In the genomic region with DNA sequence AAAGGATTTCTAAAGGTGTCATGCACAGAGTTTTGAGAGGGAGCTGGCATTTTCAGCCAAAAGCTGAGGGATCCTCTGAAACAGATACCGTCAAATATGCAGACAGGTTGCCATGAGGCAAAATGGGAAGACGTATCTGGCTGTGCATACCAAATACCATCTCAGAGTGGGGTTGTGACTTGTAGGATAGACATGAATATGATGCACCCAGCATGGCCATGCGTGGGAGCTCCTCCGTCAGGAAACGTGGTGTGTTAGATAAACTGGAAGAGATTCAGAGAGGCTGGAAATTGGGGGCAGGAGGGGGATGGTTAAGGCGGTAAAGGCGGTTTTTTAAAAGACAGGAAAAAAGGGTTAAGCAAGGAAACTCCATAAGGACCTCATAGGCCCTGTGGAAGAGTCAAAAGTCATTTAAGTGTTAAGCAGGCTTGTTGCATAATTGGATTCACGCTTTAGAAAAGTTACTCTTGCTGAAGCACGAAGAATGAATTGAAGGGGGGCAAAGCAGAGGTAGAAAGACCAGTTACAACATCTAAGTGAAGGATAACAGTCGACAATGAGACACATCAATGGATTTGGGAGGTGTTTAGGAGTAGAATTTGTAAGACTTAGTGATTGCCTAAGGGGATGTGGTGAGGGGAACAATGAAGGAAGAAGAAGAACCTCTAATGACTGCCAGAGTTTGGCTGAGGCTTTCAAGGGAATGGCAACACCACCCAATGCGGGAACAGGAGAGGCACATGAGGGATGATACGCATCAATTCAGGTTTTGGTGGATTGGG, we compare ENCODE assay signal across 1 cellular context.
TF ChIP-seq lines count a peak whose summit lies in the region.

No MANE protein-coding gene starts in this region.

TF ChIP-seq in GM23338, 12 proteins besides CTCF, POLR2A, EP300 and RAD21 (continued from another document):
- TF ChIP-seq ZNF114 (CRISPR knock-in tag; IDR thresholded peaks at IDR 0.05) (no peak), JUNB (IDR thresholded peaks at IDR 0.05; ENCODE audit: unreplicated experiment) (no peak)
- TF ChIP-seq, protein P1, sequence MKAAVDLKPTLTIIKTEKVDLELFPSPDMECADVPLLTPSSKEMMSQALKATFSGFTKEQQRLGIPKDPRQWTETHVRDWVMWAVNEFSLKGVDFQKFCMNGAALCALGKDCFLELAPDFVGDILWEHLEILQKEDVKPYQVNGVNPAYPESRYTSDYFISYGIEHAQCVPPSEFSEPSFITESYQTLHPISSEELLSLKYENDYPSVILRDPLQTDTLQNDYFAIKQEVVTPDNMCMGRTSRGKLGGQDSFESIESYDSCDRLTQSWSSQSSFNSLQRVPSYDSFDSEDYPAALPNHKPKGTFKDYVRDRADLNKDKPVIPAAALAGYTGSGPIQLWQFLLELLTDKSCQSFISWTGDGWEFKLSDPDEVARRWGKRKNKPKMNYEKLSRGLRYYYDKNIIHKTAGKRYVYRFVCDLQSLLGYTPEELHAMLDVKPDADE (IDR thresholded peaks at IDR 0.05): no peak
- TF ChIP-seq, protein P2, sequence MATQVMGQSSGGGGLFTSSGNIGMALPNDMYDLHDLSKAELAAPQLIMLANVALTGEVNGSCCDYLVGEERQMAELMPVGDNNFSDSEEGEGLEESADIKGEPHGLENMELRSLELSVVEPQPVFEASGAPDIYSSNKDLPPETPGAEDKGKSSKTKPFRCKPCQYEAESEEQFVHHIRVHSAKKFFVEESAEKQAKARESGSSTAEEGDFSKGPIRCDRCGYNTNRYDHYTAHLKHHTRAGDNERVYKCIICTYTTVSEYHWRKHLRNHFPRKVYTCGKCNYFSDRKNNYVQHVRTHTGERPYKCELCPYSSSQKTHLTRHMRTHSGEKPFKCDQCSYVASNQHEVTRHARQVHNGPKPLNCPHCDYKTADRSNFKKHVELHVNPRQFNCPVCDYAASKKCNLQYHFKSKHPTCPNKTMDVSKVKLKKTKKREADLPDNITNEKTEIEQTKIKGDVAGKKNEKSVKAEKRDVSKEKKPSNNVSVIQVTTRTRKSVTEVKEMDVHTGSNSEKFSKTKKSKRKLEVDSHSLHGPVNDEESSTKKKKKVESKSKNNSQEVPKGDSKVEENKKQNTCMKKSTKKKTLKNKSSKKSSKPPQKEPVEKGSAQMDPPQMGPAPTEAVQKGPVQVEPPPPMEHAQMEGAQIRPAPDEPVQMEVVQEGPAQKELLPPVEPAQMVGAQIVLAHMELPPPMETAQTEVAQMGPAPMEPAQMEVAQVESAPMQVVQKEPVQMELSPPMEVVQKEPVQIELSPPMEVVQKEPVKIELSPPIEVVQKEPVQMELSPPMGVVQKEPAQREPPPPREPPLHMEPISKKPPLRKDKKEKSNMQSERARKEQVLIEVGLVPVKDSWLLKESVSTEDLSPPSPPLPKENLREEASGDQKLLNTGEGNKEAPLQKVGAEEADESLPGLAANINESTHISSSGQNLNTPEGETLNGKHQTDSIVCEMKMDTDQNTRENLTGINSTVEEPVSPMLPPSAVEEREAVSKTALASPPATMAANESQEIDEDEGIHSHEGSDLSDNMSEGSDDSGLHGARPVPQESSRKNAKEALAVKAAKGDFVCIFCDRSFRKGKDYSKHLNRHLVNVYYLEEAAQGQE (IDR thresholded peaks at IDR 0.05; ENCODE audit: unreplicated experiment): no peak
